Comparison of ENCODE assay signal across 8 cellular contexts in the genomic region with DNA sequence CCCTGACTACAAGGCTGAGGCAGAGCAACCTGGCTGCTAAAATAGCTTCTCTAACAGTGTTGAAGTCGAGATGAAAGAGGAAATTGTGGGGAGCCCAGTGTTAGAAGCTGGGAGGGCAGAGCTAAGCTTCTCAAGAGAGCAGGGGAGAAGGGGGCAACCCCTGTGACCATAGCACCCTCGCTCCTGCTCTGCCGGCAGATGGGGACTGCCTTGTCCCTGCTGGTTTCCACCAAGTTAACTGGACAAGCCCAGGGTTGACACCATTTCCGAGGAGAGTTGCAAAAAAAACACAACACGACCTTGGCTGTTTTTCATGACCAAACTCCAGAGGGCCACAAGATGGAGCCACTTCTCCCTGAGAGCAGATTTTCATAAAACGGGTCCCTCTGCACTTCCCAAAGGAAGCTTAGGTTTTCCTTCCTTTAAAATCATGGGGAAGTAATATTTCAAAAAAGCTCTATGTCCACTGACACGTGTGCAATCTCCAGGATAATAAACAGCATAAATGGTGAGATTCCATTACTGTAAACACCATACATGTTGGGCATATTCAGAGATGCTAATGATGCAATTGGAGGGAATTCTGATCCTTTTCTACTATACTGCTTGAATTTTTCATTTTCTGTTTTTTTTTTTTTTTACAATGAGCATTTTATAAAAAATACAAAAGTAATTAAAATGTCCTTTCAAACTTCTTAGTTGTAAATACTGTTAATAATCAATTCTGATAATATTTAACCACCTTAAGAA.
DNase-seq lines count a peak whose midpoint lies in the region; ATAC-seq and TF ChIP-seq lines count a peak whose summit lies in the region.

No MANE protein-coding gene starts in this region.

- no peak overlapping the region for H3K27ac ChIP-seq in sigmoid colon

- CTCF ChIA-PET in activated naive CD4-positive, alpha-beta T cell treated with anti-CD3 and anti-CD28 coated beads for 36 hours (lab: Charles Lee): interaction anchor here (0.5 to 5.8 kb wide), 27 partner anchors 9 to 414 kb away, joined by 3 to 40 read pairs (median 3); no protein-coding TSS in a partner anchor

- no peak overlapping the region for H3K4me3 ChIP-seq in cardiac fibroblast (replicated peaks in 1 of 2; ENCODE audit: low read depth in 2 of 2, low read length in 2 of 2)
- H3K4me3 ChIP-seq in sigmoid colon: no peak overlapping the region

- H3K4me3 Mint-ChIP-seq in activated naive CD4-positive, alpha-beta T cell treated with anti-CD3 and anti-CD28 coated beads for 36 hours: no peak overlapping the region
- peak overlapping the region; percentile 11 for H3K4me3 Mint-ChIP-seq in natural killer cell treated with Interleukin-12 subunit alpha and Interleukin-12 subunit beta and Interleukin-15 and Interleukin-18, amount 100 ng/mL, for 72 hours

- H3K36me3 Mint-ChIP-seq in activated naive CD4-positive, alpha-beta T cell treated with anti-CD3 and anti-CD28 coated beads for 36 hours (ENCODE audit: low read depth): peaks cover 30% of the 10 kb centered on the region
- H3K36me3 Mint-ChIP-seq in natural killer cell treated with Interleukin-12 subunit alpha and Interleukin-12 subunit beta and Interleukin-15 and Interleukin-18, amount 100 ng/mL, for 72 hours: peaks cover 24% of the 10 kb centered on the region

- no peaks in the 10 kb centered on the region for H3K4me1 ChIP-seq in sigmoid colon

- peak overlapping the region; percentile 1 for H3K27ac Mint-ChIP-seq in activated naive CD4-positive, alpha-beta T cell treated with anti-CD3 and anti-CD28 coated beads for 36 hours
- peak overlapping the region; percentile 9 to 73 for H3K27ac Mint-ChIP-seq in natural killer cell treated with Interleukin-12 subunit alpha and Interleukin-12 subunit beta and Interleukin-15 and Interleukin-18, amount 100 ng/mL, for 72 hours

- H3K4me1 Mint-ChIP-seq in activated naive CD4-positive, alpha-beta T cell treated with anti-CD3 and anti-CD28 coated beads for 36 hours (ENCODE audit: low read depth): peaks cover 37% of the 10 kb centered on the region
- peaks cover 52 to 55% of the 10 kb centered on the region in 2 donors for H3K4me1 Mint-ChIP-seq in natural killer cell treated with Interleukin-12 subunit alpha and Interleukin-12 subunit beta and Interleukin-15 and Interleukin-18, amount 100 ng/mL, for 72 hours (ENCODE audit: low read depth in 2 of 2)

- no peaks in the 10 kb centered on the region for H3K9me3 ChIP-seq in sigmoid colon

- TF ChIP-seq EP300 in sigmoid colon (IDR thresholded peaks at IDR 0.05): no peak

- no peak for TF ChIP-seq POLR2A in sigmoid colon (IDR thresholded peaks at IDR 0.05)

- intact Hi-C loops in activated naive CD4-positive, alpha-beta T cell treated with anti-CD3 and anti-CD28 coated beads for 36 hours (cut with micrococcal nuclease): loop anchor here (1.0 to 5.0 kb wide), 5 partner anchors 25 to 572 kb away; a partner anchor contains a TSS
- intact Hi-C loops in sigmoid colon (cut with DNase I): no loop called here

- peak; percentile 44 for DNase-seq in activated naive CD4-positive, alpha-beta T cell treated with anti-CD3 and anti-CD28 coated beads for 36 hours
- DNase-seq in activated naive CD4-positive, alpha-beta T cell treated with anti-CD3 and anti-CD28 coated beads, Interleukin-2, amount 50 U/mL, for 16 hours: no peak
- DNase-seq in NCI-H1694 (lab: John Stamatoyannopoulos, UW) (peak; percentile 5), cardiac fibroblast (ENCODE audit: low read depth in 2 of 2) (peak; percentile 53 to 63), middle frontal gyrus (ENCODE audit: extremely low spot score, low spot score) (no peak), sigmoid colon (no peak)
- DNase-seq in natural killer cell treated with Interleukin-12 subunit alpha and Interleukin-12 subunit beta and Interleukin-15 and Interleukin-18, amount 100 ng/mL, for 72 hours (ENCODE audit: low spot score): peak; percentile 67

- H3K36me3 ChIP-seq in sigmoid colon: peaks cover 0 to 30% (median 3%) of the 10 kb centered on the region in 4 donors

- WGBS in sigmoid colon, 2 donors: 63 to 73% methylated on average over 7 of the region's 7 CpGs

- H3K27me3 Mint-ChIP-seq in activated naive CD4-positive, alpha-beta T cell treated with anti-CD3 and anti-CD28 coated beads for 36 hours (ENCODE audit: low read depth): no peaks in the 10 kb centered on the region
- H3K27me3 Mint-ChIP-seq in natural killer cell treated with Interleukin-12 subunit alpha and Interleukin-12 subunit beta and Interleukin-15 and Interleukin-18, amount 100 ng/mL, for 72 hours: no peaks in the 10 kb centered on the region

- H3K27me3 ChIP-seq in sigmoid colon: no peaks in the 10 kb centered on the region

- TF ChIP-seq CTCF in cardiac fibroblast (IDR thresholded peaks at IDR 0.05; ENCODE audit: low read depth, low read length) (peak; percentile 62), sigmoid colon (IDR thresholded peaks at IDR 0.05) (peak in 1 of 4 experiments; percentile 25)

- ATAC-seq in natural killer cell treated with Interleukin-12 subunit alpha and Interleukin-12 subunit beta and Interleukin-15 and Interleukin-18, amount 100 ng/mL, for 72 hours: peak; percentile 31 to 75
- ATAC-seq in GM18870 (IDR thresholded peaks at IDR 0.05; ENCODE audit: unreplicated experiment): no peak

- no peaks in the 10 kb centered on the region for H3K9me3 Mint-ChIP-seq in activated naive CD4-positive, alpha-beta T cell treated with anti-CD3 and anti-CD28 coated beads for 36 hours
- H3K9me3 Mint-ChIP-seq in natural killer cell treated with Interleukin-12 subunit alpha and Interleukin-12 subunit beta and Interleukin-15 and Interleukin-18, amount 100 ng/mL, for 72 hours: no peaks in the 10 kb centered on the region

Comparison
In these comparisons a context has a peak if more than half of its experiments do, and no peak if none do; other contexts are left out.
1. DNase-seq: peak in activated naive CD4-positive, alpha-beta T cell treated with anti-CD3 and anti-CD28 coated beads for 36 hours (single experiment), NCI-H1694 (single experiment), cardiac fibroblast (2 of 2) and natural killer cell treated with Interleukin-12 subunit alpha and Interleukin-12 subunit beta and Interleukin-15 and Interleukin-18, amount 100 ng/mL, for 72 hours (single experiment); none in activated naive CD4-positive, alpha-beta T cell treated with anti-CD3 and anti-CD28 coated beads, Interleukin-2, amount 50 U/mL, for 16 hours (single experiment), middle frontal gyrus (single experiment) and sigmoid colon (single experiment).